ENCODE assay signal across 1 cellular context in the genomic region with DNA sequence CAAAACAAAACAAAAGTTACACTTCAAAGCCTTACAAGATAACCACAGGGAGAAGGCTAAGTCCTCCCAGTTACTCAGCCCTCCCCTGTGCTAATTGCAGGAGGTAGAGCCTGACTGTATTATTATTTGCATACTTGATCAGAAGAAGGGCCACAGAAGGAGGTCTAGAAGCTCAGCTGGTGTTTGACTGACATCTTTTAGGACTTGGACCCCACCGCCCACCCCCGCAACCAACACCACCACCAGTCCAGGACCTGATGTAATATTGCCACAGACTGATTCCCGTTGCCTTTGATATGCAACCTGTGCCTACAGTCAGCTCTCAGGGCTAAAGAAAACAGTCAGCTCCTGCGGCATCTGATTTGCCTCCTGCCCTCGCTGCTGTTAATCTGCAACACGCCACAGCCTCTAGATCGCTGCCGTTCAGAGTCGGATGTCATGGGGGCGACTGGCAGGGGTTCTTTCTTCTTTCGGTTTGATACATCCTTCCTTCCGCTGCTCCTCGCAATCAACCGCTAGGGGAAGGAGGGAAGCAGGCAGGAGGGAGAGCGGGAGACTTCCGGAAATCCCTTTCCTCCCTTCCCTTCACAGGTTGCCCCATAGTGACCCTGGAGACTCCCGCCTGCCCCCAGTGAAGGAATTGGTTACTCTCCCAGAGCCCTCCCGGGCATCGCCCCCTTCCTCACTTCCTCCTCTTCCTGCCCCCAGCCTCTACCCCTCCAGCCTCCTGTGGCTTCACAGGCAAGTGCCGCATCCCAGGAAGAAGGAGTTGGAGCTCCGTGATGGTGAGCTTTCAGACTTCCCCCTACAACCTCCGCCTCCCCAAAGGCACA.
TF ChIP-seq lines count a peak whose summit lies in the region.

No MANE protein-coding gene starts in this region.

TF ChIP-seq in GM12878, 131 proteins besides CTCF, POLR2A, EP300 and RAD21 (continued from another document):
- TF ChIP-seq MXI1 (IDR thresholded peaks at IDR 0.05; ENCODE audit: low read depth, low read length) (peak; percentile 41; the same call in 1 of the 2 replicates), ESRRA (IDR thresholded peaks at IDR 0.05; ENCODE audit: low read length) (no peak), NR2C2 (IDR thresholded peaks at IDR 0.05; ENCODE audit: borderline replicate concordance, control insufficient read depth, insufficient read length, low read depth) (no peak), JUND (IDR thresholded peaks at IDR 0.05; ENCODE audit: low read depth, low read length) (no peak), GATAD2B (conservative IDR thresholded peaks at IDR 0.05; ENCODE audit: low read depth) (peak; percentile 83; the same call in 1 of the 2 replicates), JUNB (IDR thresholded peaks at IDR 0.05) (peak; percentile 85), SMARCA5 (IDR thresholded peaks at IDR 0.05) (peak; percentile 79), RUNX3 (IDR thresholded peaks at IDR 0.05; ENCODE audit: low read length) (peak; percentile 82), TCF3 (IDR thresholded peaks at IDR 0.05; ENCODE audit: borderline replicate concordance, insufficient read depth, low read depth, low read length) (peak; percentile 42; the same call in 1 of the 2 replicates), PAX5 (IDR thresholded peaks at IDR 0.05; ENCODE audit: borderline replicate concordance, low read depth, low read length) (peak; percentile 49; the same call in 1 of the 2 replicates), SMAD1 (IDR thresholded peaks at IDR 0.05; ENCODE audit: low read depth, partially characterized antibody) (no peak), NR2F1 (conservative IDR thresholded peaks at IDR 0.05) (peak; percentile 60; the same call in 1 of the 2 replicates), NFIC (IDR thresholded peaks at IDR 0.05; ENCODE audit: low read depth, low read length) (peak; percentile 77), MTA2 (IDR thresholded peaks at IDR 0.05; ENCODE audit: low read depth) (peak; percentile 68), MEF2B (IDR thresholded peaks at IDR 0.05; ENCODE audit: partially characterized antibody, poor library complexity, severe bottlenecking) (no peak)
- TF ChIP-seq, protein P1, sequence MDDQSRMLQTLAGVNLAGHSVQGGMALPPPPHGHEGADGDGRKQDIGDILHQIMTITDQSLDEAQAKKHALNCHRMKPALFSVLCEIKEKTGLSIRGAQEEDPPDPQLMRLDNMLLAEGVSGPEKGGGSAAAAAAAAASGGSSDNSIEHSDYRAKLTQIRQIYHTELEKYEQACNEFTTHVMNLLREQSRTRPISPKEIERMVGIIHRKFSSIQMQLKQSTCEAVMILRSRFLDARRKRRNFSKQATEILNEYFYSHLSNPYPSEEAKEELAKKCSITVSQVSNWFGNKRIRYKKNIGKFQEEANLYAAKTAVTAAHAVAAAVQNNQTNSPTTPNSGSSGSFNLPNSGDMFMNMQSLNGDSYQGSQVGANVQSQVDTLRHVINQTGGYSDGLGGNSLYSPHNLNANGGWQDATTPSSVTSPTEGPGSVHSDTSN (IDR thresholded peaks at IDR 0.05; ENCODE audit: insufficient replicate concordance, low read depth, low read length), result peak; percentile 73
- TF ChIP-seq, protein P2, sequence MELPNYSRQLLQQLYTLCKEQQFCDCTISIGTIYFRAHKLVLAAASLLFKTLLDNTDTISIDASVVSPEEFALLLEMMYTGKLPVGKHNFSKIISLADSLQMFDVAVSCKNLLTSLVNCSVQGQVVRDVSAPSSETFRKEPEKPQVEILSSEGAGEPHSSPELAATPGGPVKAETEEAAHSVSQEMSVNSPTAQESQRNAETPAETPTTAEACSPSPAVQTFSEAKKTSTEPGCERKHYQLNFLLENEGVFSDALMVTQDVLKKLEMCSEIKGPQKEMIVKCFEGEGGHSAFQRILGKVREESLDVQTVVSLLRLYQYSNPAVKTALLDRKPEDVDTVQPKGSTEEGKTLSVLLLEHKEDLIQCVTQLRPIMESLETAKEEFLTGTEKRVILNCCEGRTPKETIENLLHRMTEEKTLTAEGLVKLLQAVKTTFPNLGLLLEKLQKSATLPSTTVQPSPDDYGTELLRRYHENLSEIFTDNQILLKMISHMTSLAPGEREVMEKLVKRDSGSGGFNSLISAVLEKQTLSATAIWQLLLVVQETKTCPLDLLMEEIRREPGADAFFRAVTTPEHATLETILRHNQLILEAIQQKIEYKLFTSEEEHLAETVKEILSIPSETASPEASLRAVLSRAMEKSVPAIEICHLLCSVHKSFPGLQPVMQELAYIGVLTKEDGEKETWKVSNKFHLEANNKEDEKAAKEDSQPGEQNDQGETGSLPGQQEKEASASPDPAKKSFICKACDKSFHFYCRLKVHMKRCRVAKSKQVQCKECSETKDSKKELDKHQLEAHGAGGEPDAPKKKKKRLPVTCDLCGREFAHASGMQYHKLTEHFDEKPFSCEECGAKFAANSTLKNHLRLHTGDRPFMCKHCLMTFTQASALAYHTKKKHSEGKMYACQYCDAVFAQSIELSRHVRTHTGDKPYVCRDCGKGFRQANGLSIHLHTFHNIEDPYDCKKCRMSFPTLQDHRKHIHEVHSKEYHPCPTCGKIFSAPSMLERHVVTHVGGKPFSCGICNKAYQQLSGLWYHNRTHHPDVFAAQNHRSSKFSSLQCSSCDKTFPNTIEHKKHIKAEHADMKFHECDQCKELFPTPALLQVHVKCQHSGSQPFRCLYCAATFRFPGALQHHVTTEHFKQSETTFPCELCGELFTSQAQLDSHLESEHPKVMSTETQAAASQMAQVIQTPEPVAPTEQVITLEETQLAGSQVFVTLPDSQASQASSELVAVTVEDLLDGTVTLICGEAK (IDR thresholded peaks at IDR 0.05; ENCODE audit: borderline replicate concordance), result no peak
- TF ChIP-seq, protein P3, sequence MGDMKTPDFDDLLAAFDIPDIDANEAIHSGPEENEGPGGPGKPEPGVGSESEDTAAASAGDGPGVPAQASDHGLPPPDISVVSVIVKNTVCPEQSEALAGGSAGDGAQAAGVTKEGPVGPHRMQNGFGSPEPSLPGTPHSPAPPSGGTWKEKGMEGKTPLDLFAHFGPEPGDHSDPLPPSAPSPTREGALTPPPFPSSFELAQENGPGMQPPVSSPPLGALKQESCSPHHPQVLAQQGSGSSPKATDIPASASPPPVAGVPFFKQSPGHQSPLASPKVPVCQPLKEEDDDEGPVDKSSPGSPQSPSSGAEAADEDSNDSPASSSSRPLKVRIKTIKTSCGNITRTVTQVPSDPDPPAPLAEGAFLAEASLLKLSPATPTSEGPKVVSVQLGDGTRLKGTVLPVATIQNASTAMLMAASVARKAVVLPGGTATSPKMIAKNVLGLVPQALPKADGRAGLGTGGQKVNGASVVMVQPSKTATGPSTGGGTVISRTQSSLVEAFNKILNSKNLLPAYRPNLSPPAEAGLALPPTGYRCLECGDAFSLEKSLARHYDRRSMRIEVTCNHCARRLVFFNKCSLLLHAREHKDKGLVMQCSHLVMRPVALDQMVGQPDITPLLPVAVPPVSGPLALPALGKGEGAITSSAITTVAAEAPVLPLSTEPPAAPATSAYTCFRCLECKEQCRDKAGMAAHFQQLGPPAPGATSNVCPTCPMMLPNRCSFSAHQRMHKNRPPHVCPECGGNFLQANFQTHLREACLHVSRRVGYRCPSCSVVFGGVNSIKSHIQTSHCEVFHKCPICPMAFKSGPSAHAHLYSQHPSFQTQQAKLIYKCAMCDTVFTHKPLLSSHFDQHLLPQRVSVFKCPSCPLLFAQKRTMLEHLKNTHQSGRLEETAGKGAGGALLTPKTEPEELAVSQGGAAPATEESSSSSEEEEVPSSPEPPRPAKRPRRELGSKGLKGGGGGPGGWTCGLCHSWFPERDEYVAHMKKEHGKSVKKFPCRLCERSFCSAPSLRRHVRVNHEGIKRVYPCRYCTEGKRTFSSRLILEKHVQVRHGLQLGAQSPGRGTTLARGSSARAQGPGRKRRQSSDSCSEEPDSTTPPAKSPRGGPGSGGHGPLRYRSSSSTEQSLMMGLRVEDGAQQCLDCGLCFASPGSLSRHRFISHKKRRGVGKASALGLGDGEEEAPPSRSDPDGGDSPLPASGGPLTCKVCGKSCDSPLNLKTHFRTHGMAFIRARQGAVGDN (IDR thresholded peaks at IDR 0.05), result peak; percentile 38; the same call in 1 of the 2 replicates
- TF ChIP-seq, protein P4, sequence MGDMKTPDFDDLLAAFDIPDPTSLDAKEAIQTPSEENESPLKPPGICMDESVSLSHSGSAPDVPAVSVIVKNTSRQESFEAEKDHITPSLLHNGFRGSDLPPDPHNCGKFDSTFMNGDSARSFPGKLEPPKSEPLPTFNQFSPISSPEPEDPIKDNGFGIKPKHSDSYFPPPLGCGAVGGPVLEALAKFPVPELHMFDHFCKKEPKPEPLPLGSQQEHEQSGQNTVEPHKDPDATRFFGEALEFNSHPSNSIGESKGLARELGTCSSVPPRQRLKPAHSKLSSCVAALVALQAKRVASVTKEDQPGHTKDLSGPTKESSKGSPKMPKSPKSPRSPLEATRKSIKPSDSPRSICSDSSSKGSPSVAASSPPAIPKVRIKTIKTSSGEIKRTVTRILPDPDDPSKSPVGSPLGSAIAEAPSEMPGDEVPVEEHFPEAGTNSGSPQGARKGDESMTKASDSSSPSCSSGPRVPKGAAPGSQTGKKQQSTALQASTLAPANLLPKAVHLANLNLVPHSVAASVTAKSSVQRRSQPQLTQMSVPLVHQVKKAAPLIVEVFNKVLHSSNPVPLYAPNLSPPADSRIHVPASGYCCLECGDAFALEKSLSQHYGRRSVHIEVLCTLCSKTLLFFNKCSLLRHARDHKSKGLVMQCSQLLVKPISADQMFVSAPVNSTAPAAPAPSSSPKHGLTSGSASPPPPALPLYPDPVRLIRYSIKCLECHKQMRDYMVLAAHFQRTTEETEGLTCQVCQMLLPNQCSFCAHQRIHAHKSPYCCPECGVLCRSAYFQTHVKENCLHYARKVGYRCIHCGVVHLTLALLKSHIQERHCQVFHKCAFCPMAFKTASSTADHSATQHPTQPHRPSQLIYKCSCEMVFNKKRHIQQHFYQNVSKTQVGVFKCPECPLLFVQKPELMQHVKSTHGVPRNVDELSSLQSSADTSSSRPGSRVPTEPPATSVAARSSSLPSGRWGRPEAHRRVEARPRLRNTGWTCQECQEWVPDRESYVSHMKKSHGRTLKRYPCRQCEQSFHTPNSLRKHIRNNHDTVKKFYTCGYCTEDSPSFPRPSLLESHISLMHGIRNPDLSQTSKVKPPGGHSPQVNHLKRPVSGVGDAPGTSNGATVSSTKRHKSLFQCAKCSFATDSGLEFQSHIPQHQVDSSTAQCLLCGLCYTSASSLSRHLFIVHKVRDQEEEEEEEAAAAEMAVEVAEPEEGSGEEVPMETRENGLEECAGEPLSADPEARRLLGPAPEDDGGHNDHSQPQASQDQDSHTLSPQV (IDR thresholded peaks at IDR 0.05), result no peak
- TF ChIP-seq, protein P5, sequence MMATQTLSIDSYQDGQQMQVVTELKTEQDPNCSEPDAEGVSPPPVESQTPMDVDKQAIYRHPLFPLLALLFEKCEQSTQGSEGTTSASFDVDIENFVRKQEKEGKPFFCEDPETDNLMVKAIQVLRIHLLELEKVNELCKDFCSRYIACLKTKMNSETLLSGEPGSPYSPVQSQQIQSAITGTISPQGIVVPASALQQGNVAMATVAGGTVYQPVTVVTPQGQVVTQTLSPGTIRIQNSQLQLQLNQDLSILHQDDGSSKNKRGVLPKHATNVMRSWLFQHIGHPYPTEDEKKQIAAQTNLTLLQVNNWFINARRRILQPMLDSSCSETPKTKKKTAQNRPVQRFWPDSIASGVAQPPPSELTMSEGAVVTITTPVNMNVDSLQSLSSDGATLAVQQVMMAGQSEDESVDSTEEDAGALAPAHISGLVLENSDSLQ (IDR thresholded peaks at IDR 0.05), result peak; percentile 95
- TF ChIP-seq, protein P6, sequence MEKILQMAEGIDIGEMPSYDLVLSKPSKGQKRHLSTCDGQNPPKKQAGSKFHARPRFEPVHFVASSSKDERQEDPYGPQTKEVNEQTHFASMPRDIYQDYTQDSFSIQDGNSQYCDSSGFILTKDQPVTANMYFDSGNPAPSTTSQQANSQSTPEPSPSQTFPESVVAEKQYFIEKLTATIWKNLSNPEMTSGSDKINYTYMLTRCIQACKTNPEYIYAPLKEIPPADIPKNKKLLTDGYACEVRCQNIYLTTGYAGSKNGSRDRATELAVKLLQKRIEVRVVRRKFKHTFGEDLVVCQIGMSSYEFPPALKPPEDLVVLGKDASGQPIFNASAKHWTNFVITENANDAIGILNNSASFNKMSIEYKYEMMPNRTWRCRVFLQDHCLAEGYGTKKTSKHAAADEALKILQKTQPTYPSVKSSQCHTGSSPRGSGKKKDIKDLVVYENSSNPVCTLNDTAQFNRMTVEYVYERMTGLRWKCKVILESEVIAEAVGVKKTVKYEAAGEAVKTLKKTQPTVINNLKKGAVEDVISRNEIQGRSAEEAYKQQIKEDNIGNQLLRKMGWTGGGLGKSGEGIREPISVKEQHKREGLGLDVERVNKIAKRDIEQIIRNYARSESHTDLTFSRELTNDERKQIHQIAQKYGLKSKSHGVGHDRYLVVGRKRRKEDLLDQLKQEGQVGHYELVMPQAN (conservative IDR thresholded peaks at IDR 0.05), result no peak
TF ChIP-seq in GM12878: peak in this region for 51.
